In the genomic region with DNA sequence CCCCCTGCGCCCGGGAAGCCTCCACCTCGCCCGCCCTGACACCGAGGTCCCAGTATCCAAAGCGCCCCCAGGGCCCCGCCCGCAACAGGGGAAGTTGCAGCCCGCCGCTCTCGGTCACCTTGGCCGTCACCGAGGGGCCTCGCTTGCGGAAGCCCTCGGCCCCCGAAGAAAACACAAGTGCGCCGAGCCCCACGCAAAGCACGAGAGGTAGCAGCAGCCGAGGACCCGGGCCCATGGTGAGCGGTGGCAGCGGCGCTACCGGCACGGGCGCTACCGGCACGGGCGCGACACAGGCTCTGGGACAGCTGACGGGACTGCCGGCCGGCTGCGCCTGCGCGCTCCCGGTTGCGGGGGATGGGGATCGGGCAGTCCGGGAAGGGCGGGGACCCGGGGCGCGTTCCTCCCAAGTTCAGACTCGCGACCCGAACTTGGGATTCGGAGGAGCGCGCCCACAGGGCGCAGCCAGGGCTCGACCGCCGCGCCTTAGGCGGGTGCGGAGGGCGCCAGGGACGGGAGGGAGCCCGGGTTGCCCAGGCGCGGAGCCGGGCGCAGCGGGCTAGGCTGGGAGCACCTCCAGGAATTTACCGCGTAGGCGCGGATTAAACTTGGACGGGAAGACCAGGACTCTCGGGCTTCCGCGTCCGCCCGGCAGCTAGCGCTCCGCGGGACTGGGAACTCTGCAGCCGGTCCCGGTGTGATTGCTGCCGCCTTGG, we compare ENCODE assay signal across 1 cellular context.
TF ChIP-seq lines count a peak whose summit lies in the region.

A gene (minus strand): TSS at position 335 of the 713 bp plus-strand sequence. CDS start 100 bp downstream, at position 235.

TF ChIP-seq in WTC11, 78 proteins besides CTCF, POLR2A, EP300 and RAD21 (continued from another document and continues in another):
- TF ChIP-seq, protein P1, sequence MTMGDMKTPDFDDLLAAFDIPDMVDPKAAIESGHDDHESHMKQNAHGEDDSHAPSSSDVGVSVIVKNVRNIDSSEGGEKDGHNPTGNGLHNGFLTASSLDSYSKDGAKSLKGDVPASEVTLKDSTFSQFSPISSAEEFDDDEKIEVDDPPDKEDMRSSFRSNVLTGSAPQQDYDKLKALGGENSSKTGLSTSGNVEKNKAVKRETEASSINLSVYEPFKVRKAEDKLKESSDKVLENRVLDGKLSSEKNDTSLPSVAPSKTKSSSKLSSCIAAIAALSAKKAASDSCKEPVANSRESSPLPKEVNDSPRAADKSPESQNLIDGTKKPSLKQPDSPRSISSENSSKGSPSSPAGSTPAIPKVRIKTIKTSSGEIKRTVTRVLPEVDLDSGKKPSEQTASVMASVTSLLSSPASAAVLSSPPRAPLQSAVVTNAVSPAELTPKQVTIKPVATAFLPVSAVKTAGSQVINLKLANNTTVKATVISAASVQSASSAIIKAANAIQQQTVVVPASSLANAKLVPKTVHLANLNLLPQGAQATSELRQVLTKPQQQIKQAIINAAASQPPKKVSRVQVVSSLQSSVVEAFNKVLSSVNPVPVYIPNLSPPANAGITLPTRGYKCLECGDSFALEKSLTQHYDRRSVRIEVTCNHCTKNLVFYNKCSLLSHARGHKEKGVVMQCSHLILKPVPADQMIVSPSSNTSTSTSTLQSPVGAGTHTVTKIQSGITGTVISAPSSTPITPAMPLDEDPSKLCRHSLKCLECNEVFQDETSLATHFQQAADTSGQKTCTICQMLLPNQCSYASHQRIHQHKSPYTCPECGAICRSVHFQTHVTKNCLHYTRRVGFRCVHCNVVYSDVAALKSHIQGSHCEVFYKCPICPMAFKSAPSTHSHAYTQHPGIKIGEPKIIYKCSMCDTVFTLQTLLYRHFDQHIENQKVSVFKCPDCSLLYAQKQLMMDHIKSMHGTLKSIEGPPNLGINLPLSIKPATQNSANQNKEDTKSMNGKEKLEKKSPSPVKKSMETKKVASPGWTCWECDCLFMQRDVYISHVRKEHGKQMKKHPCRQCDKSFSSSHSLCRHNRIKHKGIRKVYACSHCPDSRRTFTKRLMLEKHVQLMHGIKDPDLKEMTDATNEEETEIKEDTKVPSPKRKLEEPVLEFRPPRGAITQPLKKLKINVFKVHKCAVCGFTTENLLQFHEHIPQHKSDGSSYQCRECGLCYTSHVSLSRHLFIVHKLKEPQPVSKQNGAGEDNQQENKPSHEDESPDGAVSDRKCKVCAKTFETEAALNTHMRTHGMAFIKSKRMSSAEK (CRISPR knock-in tag; IDR thresholded peaks at IDR 0.05; ENCODE audit: borderline replicate concordance), result no peak
- TF ChIP-seq CBFB (CRISPR knock-in tag; IDR thresholded peaks at IDR 0.05; ENCODE audit: low read depth) (no peak), IRF2 (CRISPR knock-in tag; IDR thresholded peaks at IDR 0.05; ENCODE audit: borderline replicate concordance, low read depth) (no peak), SP1 (CRISPR knock-in tag; conservative IDR thresholded peaks at IDR 0.05) (no peak), KAT7 (CRISPR knock-in tag; IDR thresholded peaks at IDR 0.05; ENCODE audit: borderline replicate concordance) (no peak; the same call in none of the 2 replicates), CREB1 (CRISPR knock-in tag; IDR thresholded peaks at IDR 0.05) (no peak), FOXP1 (CRISPR knock-in tag; IDR thresholded peaks at IDR 0.05; ENCODE audit: borderline replicate concordance) (no peak), FOXK1 (CRISPR knock-in tag; IDR thresholded peaks at IDR 0.05) (no peak), NR2C2 (CRISPR knock-in tag; IDR thresholded peaks at IDR 0.05) (no peak), GTF2I (CRISPR knock-in tag; conservative IDR thresholded peaks at IDR 0.05) (no peak), ZNF138 (CRISPR knock-in tag; conservative IDR thresholded peaks at IDR 0.05) (no peak), NFATC4 (CRISPR knock-in tag; IDR thresholded peaks at IDR 0.05) (no peak), NFE2L1 (CRISPR knock-in tag; IDR thresholded peaks at IDR 0.05) (no peak), ZBTB21 (CRISPR knock-in tag; IDR thresholded peaks at IDR 0.05; ENCODE audit: borderline replicate concordance) (no peak), GABPB1 (CRISPR knock-in tag; IDR thresholded peaks at IDR 0.05) (no peak), ZNF219 (CRISPR knock-in tag; IDR thresholded peaks at IDR 0.05; ENCODE audit: borderline replicate concordance) (peak; percentile 24; the same call in 1 of the 2 replicates), CREM (CRISPR knock-in tag; IDR thresholded peaks at IDR 0.05) (0 out of 2 replicates have a peak, but pooled peaks have one; percentile 49), JUN (CRISPR knock-in tag; IDR thresholded peaks at IDR 0.05) (no peak), ZNF121 (CRISPR knock-in tag; IDR thresholded peaks at IDR 0.05) (no peak), EMX1 (CRISPR knock-in tag; IDR thresholded peaks at IDR 0.05) (no peak), NR3C1 (CRISPR knock-in tag; conservative IDR thresholded peaks at IDR 0.05; ENCODE audit: low read depth) (no peak), ETV6 (CRISPR knock-in tag; IDR thresholded peaks at IDR 0.05) (0 out of 2 replicates have a peak, but pooled peaks have one; percentile 16), MXD4 (CRISPR knock-in tag; IDR thresholded peaks at IDR 0.05; ENCODE audit: borderline replicate concordance) (no peak), ZNF416 (CRISPR knock-in tag; IDR thresholded peaks at IDR 0.05) (no peak)
- TF ChIP-seq, protein P2, sequence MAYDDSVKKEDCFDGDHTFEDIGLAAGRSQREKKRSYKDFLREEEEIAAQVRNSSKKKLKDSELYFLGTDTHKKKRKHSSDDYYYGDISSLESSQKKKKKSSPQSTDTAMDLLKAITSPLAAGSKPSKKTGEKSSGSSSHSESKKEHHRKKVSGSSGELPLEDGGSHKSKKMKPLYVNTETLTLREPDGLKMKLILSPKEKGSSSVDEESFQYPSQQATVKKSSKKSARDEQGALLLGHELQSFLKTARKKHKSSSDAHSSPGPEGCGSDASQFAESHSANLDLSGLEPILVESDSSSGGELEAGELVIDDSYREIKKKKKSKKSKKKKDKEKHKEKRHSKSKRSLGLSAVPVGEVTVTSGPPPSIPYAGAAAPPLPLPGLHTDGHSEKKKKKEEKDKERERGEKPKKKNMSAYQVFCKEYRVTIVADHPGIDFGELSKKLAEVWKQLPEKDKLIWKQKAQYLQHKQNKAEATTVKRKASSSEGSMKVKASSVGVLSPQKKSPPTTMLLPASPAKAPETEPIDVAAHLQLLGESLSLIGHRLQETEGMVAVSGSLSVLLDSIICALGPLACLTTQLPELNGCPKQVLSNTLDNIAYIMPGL (CRISPR knock-in tag; IDR thresholded peaks at IDR 0.05), result peak; percentile 28; the same call in 1 of the 2 replicates
- TF ChIP-seq, protein P3, sequence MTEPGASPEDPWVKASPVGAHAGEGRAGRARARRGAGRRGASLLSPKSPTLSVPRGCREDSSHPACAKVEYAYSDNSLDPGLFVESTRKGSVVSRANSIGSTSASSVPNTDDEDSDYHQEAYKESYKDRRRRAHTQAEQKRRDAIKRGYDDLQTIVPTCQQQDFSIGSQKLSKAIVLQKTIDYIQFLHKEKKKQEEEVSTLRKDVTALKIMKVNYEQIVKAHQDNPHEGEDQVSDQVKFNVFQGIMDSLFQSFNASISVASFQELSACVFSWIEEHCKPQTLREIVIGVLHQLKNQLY (CRISPR knock-in tag; IDR thresholded peaks at IDR 0.05), result no peak
- TF ChIP-seq, protein P4, sequence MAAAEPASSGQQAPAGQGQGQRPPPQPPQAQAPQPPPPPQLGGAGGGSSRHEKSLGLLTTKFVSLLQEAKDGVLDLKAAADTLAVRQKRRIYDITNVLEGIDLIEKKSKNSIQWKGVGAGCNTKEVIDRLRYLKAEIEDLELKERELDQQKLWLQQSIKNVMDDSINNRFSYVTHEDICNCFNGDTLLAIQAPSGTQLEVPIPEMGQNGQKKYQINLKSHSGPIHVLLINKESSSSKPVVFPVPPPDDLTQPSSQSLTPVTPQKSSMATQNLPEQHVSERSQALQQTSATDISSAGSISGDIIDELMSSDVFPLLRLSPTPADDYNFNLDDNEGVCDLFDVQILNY (CRISPR knock-in tag; IDR thresholded peaks at IDR 0.05), result 0 out of 2 replicates have a peak, but pooled peaks have one; percentile 66
- TF ChIP-seq, protein P5, sequence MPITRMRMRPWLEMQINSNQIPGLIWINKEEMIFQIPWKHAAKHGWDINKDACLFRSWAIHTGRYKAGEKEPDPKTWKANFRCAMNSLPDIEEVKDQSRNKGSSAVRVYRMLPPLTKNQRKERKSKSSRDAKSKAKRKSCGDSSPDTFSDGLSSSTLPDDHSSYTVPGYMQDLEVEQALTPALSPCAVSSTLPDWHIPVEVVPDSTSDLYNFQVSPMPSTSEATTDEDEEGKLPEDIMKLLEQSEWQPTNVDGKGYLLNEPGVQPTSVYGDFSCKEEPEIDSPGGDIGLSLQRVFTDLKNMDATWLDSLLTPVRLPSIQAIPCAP (CRISPR knock-in tag; IDR thresholded peaks at IDR 0.05), result no peak
- TF ChIP-seq, protein P6, sequence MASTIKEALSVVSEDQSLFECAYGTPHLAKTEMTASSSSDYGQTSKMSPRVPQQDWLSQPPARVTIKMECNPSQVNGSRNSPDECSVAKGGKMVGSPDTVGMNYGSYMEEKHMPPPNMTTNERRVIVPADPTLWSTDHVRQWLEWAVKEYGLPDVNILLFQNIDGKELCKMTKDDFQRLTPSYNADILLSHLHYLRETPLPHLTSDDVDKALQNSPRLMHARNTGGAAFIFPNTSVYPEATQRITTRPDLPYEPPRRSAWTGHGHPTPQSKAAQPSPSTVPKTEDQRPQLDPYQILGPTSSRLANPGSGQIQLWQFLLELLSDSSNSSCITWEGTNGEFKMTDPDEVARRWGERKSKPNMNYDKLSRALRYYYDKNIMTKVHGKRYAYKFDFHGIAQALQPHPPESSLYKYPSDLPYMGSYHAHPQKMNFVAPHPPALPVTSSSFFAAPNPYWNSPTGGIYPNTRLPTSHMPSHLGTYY (CRISPR knock-in tag; IDR thresholded peaks at IDR 0.05), result no peak
- TF ChIP-seq, protein P7, sequence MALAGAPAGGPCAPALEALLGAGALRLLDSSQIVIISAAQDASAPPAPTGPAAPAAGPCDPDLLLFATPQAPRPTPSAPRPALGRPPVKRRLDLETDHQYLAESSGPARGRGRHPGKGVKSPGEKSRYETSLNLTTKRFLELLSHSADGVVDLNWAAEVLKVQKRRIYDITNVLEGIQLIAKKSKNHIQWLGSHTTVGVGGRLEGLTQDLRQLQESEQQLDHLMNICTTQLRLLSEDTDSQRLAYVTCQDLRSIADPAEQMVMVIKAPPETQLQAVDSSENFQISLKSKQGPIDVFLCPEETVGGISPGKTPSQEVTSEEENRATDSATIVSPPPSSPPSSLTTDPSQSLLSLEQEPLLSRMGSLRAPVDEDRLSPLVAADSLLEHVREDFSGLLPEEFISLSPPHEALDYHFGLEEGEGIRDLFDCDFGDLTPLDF (CRISPR knock-in tag; IDR thresholded peaks at IDR 0.05), result no peak
- TF ChIP-seq, protein P8, sequence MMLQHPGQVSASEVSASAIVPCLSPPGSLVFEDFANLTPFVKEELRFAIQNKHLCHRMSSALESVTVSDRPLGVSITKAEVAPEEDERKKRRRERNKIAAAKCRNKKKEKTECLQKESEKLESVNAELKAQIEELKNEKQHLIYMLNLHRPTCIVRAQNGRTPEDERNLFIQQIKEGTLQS (CRISPR knock-in tag; conservative IDR thresholded peaks at IDR 0.05), result no peak
- TF ChIP-seq, protein P9, sequence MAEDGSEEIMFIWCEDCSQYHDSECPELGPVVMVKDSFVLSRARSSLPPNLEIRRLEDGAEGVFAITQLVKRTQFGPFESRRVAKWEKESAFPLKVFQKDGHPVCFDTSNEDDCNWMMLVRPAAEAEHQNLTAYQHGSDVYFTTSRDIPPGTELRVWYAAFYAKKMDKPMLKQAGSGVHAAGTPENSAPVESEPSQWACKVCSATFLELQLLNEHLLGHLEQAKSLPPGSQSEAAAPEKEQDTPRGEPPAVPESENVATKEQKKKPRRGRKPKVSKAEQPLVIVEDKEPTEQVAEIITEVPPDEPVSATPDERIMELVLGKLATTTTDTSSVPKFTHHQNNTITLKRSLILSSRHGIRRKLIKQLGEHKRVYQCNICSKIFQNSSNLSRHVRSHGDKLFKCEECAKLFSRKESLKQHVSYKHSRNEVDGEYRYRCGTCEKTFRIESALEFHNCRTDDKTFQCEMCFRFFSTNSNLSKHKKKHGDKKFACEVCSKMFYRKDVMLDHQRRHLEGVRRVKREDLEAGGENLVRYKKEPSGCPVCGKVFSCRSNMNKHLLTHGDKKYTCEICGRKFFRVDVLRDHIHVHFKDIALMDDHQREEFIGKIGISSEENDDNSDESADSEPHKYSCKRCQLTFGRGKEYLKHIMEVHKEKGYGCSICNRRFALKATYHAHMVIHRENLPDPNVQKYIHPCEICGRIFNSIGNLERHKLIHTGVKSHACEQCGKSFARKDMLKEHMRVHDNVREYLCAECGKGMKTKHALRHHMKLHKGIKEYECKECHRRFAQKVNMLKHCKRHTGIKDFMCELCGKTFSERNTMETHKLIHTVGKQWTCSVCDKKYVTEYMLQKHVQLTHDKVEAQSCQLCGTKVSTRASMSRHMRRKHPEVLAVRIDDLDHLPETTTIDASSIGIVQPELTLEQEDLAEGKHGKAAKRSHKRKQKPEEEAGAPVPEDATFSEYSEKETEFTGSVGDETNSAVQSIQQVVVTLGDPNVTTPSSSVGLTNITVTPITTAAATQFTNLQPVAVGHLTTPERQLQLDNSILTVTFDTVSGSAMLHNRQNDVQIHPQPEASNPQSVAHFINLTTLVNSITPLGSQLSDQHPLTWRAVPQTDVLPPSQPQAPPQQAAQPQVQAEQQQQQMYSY (CRISPR knock-in tag; IDR thresholded peaks at IDR 0.05), result no peak; the same call in 1 of the 2 replicates
- TF ChIP-seq, protein P10, sequence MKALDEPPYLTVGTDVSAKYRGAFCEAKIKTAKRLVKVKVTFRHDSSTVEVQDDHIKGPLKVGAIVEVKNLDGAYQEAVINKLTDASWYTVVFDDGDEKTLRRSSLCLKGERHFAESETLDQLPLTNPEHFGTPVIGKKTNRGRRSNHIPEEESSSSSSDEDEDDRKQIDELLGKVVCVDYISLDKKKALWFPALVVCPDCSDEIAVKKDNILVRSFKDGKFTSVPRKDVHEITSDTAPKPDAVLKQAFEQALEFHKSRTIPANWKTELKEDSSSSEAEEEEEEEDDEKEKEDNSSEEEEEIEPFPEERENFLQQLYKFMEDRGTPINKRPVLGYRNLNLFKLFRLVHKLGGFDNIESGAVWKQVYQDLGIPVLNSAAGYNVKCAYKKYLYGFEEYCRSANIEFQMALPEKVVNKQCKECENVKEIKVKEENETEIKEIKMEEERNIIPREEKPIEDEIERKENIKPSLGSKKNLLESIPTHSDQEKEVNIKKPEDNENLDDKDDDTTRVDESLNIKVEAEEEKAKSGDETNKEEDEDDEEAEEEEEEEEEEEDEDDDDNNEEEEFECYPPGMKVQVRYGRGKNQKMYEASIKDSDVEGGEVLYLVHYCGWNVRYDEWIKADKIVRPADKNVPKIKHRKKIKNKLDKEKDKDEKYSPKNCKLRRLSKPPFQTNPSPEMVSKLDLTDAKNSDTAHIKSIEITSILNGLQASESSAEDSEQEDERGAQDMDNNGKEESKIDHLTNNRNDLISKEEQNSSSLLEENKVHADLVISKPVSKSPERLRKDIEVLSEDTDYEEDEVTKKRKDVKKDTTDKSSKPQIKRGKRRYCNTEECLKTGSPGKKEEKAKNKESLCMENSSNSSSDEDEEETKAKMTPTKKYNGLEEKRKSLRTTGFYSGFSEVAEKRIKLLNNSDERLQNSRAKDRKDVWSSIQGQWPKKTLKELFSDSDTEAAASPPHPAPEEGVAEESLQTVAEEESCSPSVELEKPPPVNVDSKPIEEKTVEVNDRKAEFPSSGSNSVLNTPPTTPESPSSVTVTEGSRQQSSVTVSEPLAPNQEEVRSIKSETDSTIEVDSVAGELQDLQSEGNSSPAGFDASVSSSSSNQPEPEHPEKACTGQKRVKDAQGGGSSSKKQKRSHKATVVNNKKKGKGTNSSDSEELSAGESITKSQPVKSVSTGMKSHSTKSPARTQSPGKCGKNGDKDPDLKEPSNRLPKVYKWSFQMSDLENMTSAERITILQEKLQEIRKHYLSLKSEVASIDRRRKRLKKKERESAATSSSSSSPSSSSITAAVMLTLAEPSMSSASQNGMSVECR (CRISPR knock-in tag; IDR thresholded peaks at IDR 0.05; ENCODE audit: borderline replicate concordance), result peak; percentile 59; the same call in 1 of the 2 replicates
